8 cellular contexts compared by ENCODE assay signal in genomic region chr4:183504064-183504929, GRCh38. TPM values are rescaled to one million over a fixed set of nuclear protein-coding genes. Genes with fewer than 3 reads are reported as not detected.
A peak's percentile ranks its signal among the peaks of the same experiment; 100 is the strongest.
DNase-seq lines count a peak whose midpoint lies in the region; ATAC-seq, FAIRE-seq and TF ChIP-seq lines count a peak whose summit lies in the region.

No MANE protein-coding gene starts in this region.

- intact Hi-C loops in Caco-2 (cut with micrococcal nuclease; ENCODE audit: unreplicated experiment): loop anchor here (1.0 to 5.0 kb wide), 6 partner anchors 32 to 155 kb away; partner anchors contain the start of genes CDKN2AIP, RWDD4 and TRAPPC11

- peaks cover 30% of the 10 kb centered on the region for H3K4me1 ChIP-seq in Caco-2
- H3K4me1 ChIP-seq in endocrine pancreas (ENCODE audit: control insufficient read depth, insufficient read depth, low read length): peaks cover 14% of the 10 kb centered on the region
- peaks cover 7% of the 10 kb centered on the region for H3K4me1 ChIP-seq in mesodermal cell (ENCODE audit: control insufficient read depth, insufficient read depth, low read length, poor library complexity, severe bottlenecking)

- H3K4me3 ChIP-seq in Caco-2 (ENCODE audit: low read depth, low read length) (peak overlapping the region; percentile 73), endocrine pancreas (ENCODE audit: control insufficient read depth, insufficient read depth, low read length) (peak overlapping the region; percentile 86), mesodermal cell (ENCODE audit: extremely low read depth, insufficient read depth, low read length, poor library complexity, severe bottlenecking) (peak overlapping the region; percentile 86)

- peaks cover 13% of the 10 kb centered on the region for H3K36me3 Mint-ChIP-seq in Caco-2 (ENCODE audit: insufficient read depth, unreplicated experiment)

- CTCF ChIA-PET in Caco-2 (lab: Charles Lee): interaction anchor here (0.5 to 1.3 kb wide), 4 partner anchors 95 to 217 kb away, joined by 3 to 21 read pairs (median 4); no protein-coding TSS in a partner anchor

- H3K36me3 ChIP-seq in Caco-2 (ENCODE audit: control insufficient read depth, insufficient read depth, low read length) (no peaks in the 10 kb centered on the region), endocrine pancreas (ENCODE audit: control insufficient read depth, insufficient read depth, low read length) (no peaks in the 10 kb centered on the region), mesodermal cell (ENCODE audit: control insufficient read depth, insufficient read depth, low read length) (no peaks in the 10 kb centered on the region)

- 0% methylated on average over 72 to 74 of the region's 106 CpGs for WGBS in mesodermal cell (ENCODE audit: insufficient coverage in 2 of 2), 2 experiments

- H3K27ac ChIP-seq in mesodermal cell (ENCODE audit: low read depth, low read length, severe bottlenecking): peak overlapping the region; percentile 96

- H3K9me3 ChIP-seq in Caco-2 (no peaks in the 10 kb centered on the region), endocrine pancreas (ENCODE audit: control insufficient read depth, low read length) (no peaks in the 10 kb centered on the region), mesodermal cell (ENCODE audit: control insufficient read depth, low read length) (no peaks in the 10 kb centered on the region)

- ATAC-seq in GM21367 (IDR thresholded peaks at IDR 0.05; ENCODE audit: unreplicated experiment): peak; percentile 63

- TF ChIP-seq CTCF in Caco-2 (IDR thresholded peaks at IDR 0.05; ENCODE audit: insufficient read depth in 1 of 2, low read depth in 1 of 2, low read length in 1 of 2, severe bottlenecking in 1 of 2, unreplicated experiment in 1 of 2): no peak

- H3K4me3 Mint-ChIP-seq in Caco-2 (ENCODE audit: unreplicated experiment): peak overlapping the region; percentile 96

- BruUV-seq in Caco-2 (replicated peaks; lab: Mats Ljungman, UMichigan): no TSS peak

- peak; percentile 83 for FAIRE-seq in HTR-8/SVneo (lab: Jason Lieb, UNC)

- H3K4me1 Mint-ChIP-seq in Caco-2 (ENCODE audit: low read depth, unreplicated experiment): peaks cover 12% of the 10 kb centered on the region

- no peaks in the 10 kb centered on the region for H3K27me3 Mint-ChIP-seq in Caco-2 (ENCODE audit: insufficient read depth, unreplicated experiment)

- DNase-seq in Caco-2 (peak; percentile 98 to 99), HTR-8/SVneo (ENCODE audit: insufficient read length, low spot score) (peak; percentile 93), NOMO-1 treated with DMSO at 0.1 percent for 48 hours (lab: John Stamatoyannopoulos, UW; ENCODE audit: unreplicated experiment) (peak; percentile 98)
- DNase-seq in activated CD8-positive, alpha-beta memory T cell treated with anti-CD3 and anti-CD28 coated beads, Interleukin-2, amount 50 U/mL, for 1 hour (ENCODE audit: extremely low read depth): peak; percentile 95
- DNase-seq in stimulated activated CD8-positive, alpha-beta memory T cell treated with anti-CD3 and anti-CD28 coated beads, Interleukin-15, amount 100 ng/mL, for 4 hours (ENCODE audit: low read depth in 2 of 2): peak; percentile 98 to 100

- no peaks in the 10 kb centered on the region for H3K9me3 Mint-ChIP-seq in Caco-2 (ENCODE audit: unreplicated experiment)

- H3K27me3 ChIP-seq in Caco-2 (replicated peaks; ENCODE audit: control insufficient read depth, insufficient read depth, low read length) (no peaks in the 10 kb centered on the region), endocrine pancreas (ENCODE audit: control insufficient read depth, insufficient read depth, low read length) (no peaks in the 10 kb centered on the region)

- POLR2A ChIA-PET in Caco-2 (lab: Charles Lee): interaction anchor here (0.7 to 1.2 kb wide), 3 partner anchors 67 to 98 kb away, joined by 3 to 5 read pairs (median 3); no protein-coding TSS in a partner anchor

- H3K9ac ChIP-seq in endocrine pancreas (ENCODE audit: control insufficient read depth, insufficient read depth, low read length): peak overlapping the region; percentile 92

- peak overlapping the region; percentile 97 for H3K27ac Mint-ChIP-seq in Caco-2 (ENCODE audit: unreplicated experiment)

RNA-seq across cellular contexts. Expression of gene ING2, which starts 0.6 kb away (rescaled TPM):
- 12.9 and 15.3 TPM in 2 replicates for total RNA-seq in Caco-2 (2022)
- 12.8 TPM for polyA plus RNA-seq in mesodermal cell (2013, experiment 1 of 2)
- 14.9 TPM for polyA plus RNA-seq in mesodermal cell (2013, experiment 2 of 2)

RNA-seq across cellular contexts. Expression of gene CDKN2AIP, which starts 59.9 kb away (rescaled TPM):
- 13.9 and 17.5 TPM in 2 replicates for total RNA-seq in Caco-2 (2022)
- polyA plus RNA-seq in mesodermal cell (2013, experiment 1 of 2): 16.3 TPM
- polyA plus RNA-seq in mesodermal cell (2013, experiment 2 of 2): 16.9 TPM

Comparison
In these comparisons a context has a peak if more than half of its experiments do, and no peak if none do; other contexts are left out.
1. Peak in every context shown above with its lines: DNase-seq, ATAC-seq, H3K4me3 ChIP-seq and H3K27ac ChIP-seq.